22 cellular contexts compared by ENCODE assay signal in genomic region chr5:21792736-21793135, GRCh38.
A peak's percentile ranks its signal among the peaks of the same experiment; 100 is the strongest.
DNase-seq lines count a peak whose midpoint lies in the region; ATAC-seq and TF ChIP-seq lines count a peak whose summit lies in the region.
"Had no signal": no experiment of that assay in that cellular context is flagged by ENCODE, and none has a peak within 500 bp of the region (broad histone marks: within the 10 kb centered on the region; RNA-seq: fewer than 3 reads in every experiment).

No MANE protein-coding gene starts in this region.

- H3K27me3 ChIP-seq in RWPE2 (ENCODE audit: insufficient read depth, poor library complexity, severe bottlenecking), result no peaks in the 10 kb centered on the region

- ATAC-seq in RWPE2 (ENCODE audit: low read depth) (peak; percentile 80), GM19351 (IDR thresholded peaks at IDR 0.05; ENCODE audit: unreplicated experiment) (no peak)
- ATAC-seq: CD8-positive, alpha-beta T cell; T-helper 17 cell had no signal

- H3K9me3 ChIP-seq in RWPE2 (ENCODE audit: severe bottlenecking), result no peaks in the 10 kb centered on the region
- H3K9me3 ChIP-seq: Caco-2 had no signal

- no peak for TF ChIP-seq CTCF in RWPE2 (IDR thresholded peaks at IDR 0.05; ENCODE audit: poor library complexity, severe bottlenecking)

- no peak overlapping the region for H3K27ac ChIP-seq in RWPE2 (ENCODE audit: poor library complexity, severe bottlenecking)
- H3K27ac ChIP-seq: C4-2B, HL-60 had no signal

- peak; percentile 11 for DNase-seq in HCEC 1CT
- no peak for DNase-seq in RWPE2 (ENCODE audit: low spot score)
- DNase-seq in iris pigment epithelial cell (ENCODE audit: low read depth), result peak; percentile 59
- no peak for DNase-seq in stimulated activated CD4-positive, alpha-beta T cell treated with anti-CD3 and anti-CD28 coated beads, Interleukin-12 subunit alpha, Interleukin-12 subunit beta, amount 100 ng/mL, for 4 hours
- DNase-seq in NCI-H1694 treated with DMSO at 0.1 percent for 48 hours (lab: John Stamatoyannopoulos, UW), result no peak
- no peak for DNase-seq in NCI-H1417 (lab: John Stamatoyannopoulos, UW)
- DNase-seq: Caco-2; CD8-positive, alpha-beta T cell; GF-D8; H9; HFFc6; Karpas-422; NCI-H1092 treated with DMSO at 0.1 percent for 48 hours; NCI-H146; NCI-H2029; NCI-H446 treated with DMSO at 0.1 percent for 48 hours; RPMI8226; SHP77; T-helper 17 cell had no signal

- peaks cover 21% of the 10 kb centered on the region for H3K4me1 ChIP-seq in RWPE2 (ENCODE audit: insufficient read depth, poor library complexity, severe bottlenecking)

- no peaks in the 10 kb centered on the region for H3K36me3 ChIP-seq in RWPE2 (ENCODE audit: low read depth)

- no peak overlapping the region for H3K4me3 ChIP-seq in RWPE2 (ENCODE audit: severe bottlenecking)

Comparison
In these comparisons a context has a peak if more than half of its experiments do, and no peak if none do; other contexts are left out.
1. DNase-seq: peak in HCEC 1CT (single experiment) and iris pigment epithelial cell (single experiment); none in RWPE2 (single experiment), stimulated activated CD4-positive, alpha-beta T cell treated with anti-CD3 and anti-CD28 coated beads, Interleukin-12 subunit alpha, Interleukin-12 subunit beta, amount 100 ng/mL, for 4 hours (single experiment), NCI-H1694 treated with DMSO at 0.1 percent for 48 hours (single experiment) and NCI-H1417 (0 of 3).